ENCODE assay signal across 35 cellular contexts in genomic region chr12:77865178-77865577, GRCh38.
"Had no signal": no experiment of that assay in that cellular context is flagged by ENCODE, and none has a peak within 500 bp of the region (broad histone marks: within the 10 kb centered on the region; RNA-seq: fewer than 3 reads in every experiment).

No MANE protein-coding gene starts in this region.

- H3K4me3 ChIP-seq: MG63 had no signal

- DNase-seq: Karpas-422, Kasumi-1, MG63, MM.1S, MV-4-11, NCI-H1048, NCI-H1092, NCI-H1092 treated with DMSO at 0.1 percent for 48 hours, NCI-H1105, NCI-H1105 treated with DMSO at 0.1 percent for 48 hours, NCI-H1417, NCI-H1417 treated with DMSO at 0.1 percent for 48 hours, NCI-H1436, NCI-H1436 treated with DMSO at 0.1 percent for 48 hours, NCI-H146, NCI-H1694, NCI-H1694 treated with DMSO at 0.1 percent for 48 hours, NCI-H187, NCI-H187 treated with DMSO at 0.1 percent for 48 hours, NCI-H1930, NCI-H2029, NCI-H2029 treated with DMSO at 0.1 percent for 48 hours, NCI-H2081, NCI-H2081 treated with DMSO at 0.1 percent for 48 hours, NCI-H2107, NCI-H2171, NCI-H2171 treated with DMSO at 0.1 percent for 48 hours, NCI-H2227 treated with DMSO at 0.1 percent for 48 hours, NCI-H226, NCI-H345, NCI-H446, NCI-H446 treated with DMSO at 0.1 percent for 48 hours, NCI-H510A, NCI-H510A treated with DMSO at 0.1 percent for 48 hours had no signal

- H3K4me2 ChIP-seq: KMS-11 had no signal

- H3K27me3 ChIP-seq: MG63 had no signal

- H3K9ac ChIP-seq: KMS-11 had no signal

- H3K36me3 ChIP-seq: MG63 had no signal

- H3K27ac ChIP-seq: KMS-11 had no signal

- H3K9me3 ChIP-seq: MG63 had no signal
